ENCODE assay signal across 22 cellular contexts in genomic region chr2:236618370-236618769, GRCh38. TPM values are rescaled to one million over a fixed set of nuclear protein-coding genes. Genes with fewer than 3 reads are reported as not detected.
"Had no signal": no experiment of that assay in that cellular context is flagged by ENCODE, and none has a peak within 500 bp of the region (broad histone marks: within the 10 kb centered on the region; RNA-seq: fewer than 3 reads in every experiment).

No MANE protein-coding gene starts in this region.

- ATAC-seq: heart left ventricle; left lobe of liver; right lobe of liver; stimulated activated naive CD8-positive, alpha-beta T cell treated with anti-CD3 and anti-CD28 coated beads, Interleukin-15, Interleukin-2, amounts not matched to agents 100 U/mL and 50 U/mL, for 24 hours; upper lobe of right lung had no signal

- H3K36me3 Mint-ChIP-seq: activated naive CD8-positive, alpha-beta T cell; naive B cell had no signal

- H3K36me3 ChIP-seq: brain microvascular endothelial cell, heart left ventricle, ovary, right lobe of liver, suprapubic skin, upper lobe of right lung had no signal

- H3K9me3 ChIP-seq: heart left ventricle, ovary, right lobe of liver, suprapubic skin, upper lobe of right lung had no signal

- H3K27ac Mint-ChIP-seq: activated naive CD8-positive, alpha-beta T cell; activated T-cell treated with anti-CD3 and anti-CD28 coated beads, Interleukin-2, amount 50 U/mL, for 24 hours; naive B cell; T-helper 2 cell treated with Interferon-gamma antibody and Interleukin-4, amounts not matched to agents 5 μg/mL and 100 μg/mL, for 36 hours had no signal

- H3K4me3 ChIP-seq: heart left ventricle, ovary, right lobe of liver, smooth muscle cell, suprapubic skin, upper lobe of right lung had no signal

- H3K9me3 Mint-ChIP-seq: activated T-cell treated with anti-CD3 and anti-CD28 coated beads, Interleukin-2, amount 50 U/mL, for 24 hours; naive B cell; T-helper 2 cell treated with Interferon-gamma antibody and Interleukin-4, amounts not matched to agents 5 μg/mL and 100 μg/mL, for 36 hours had no signal

- H3K4me1 ChIP-seq: right lobe of liver, suprapubic skin, upper lobe of right lung had no signal

- H3K4me3 Mint-ChIP-seq: activated naive CD8-positive, alpha-beta T cell; activated T-cell treated with anti-CD3 and anti-CD28 coated beads, Interleukin-2, amount 50 U/mL, for 24 hours; naive B cell; T-helper 2 cell treated with Interferon-gamma antibody and Interleukin-4, amounts not matched to agents 5 μg/mL and 100 μg/mL, for 36 hours had no signal

- H3K27me3 Mint-ChIP-seq: activated naive CD8-positive, alpha-beta T cell had no signal

- DNase-seq: activated CD4-positive, alpha-beta T cell treated with anti-CD3 and anti-CD28 coated beads, Interleukin-2, amount 50 U/mL, for 48 hours; activated CD4-positive, CD25-positive, alpha-beta regulatory T cell; activated effector memory CD4-positive, alpha-beta T cell treated with Interleukin-2 at 50 U/mL for 16 hours; activated T-cell treated with anti-CD3 and anti-CD28 coated beads, Interleukin-2, amount 50 U/mL, for 24 hours; anterior cingulate cortex; brain microvascular endothelial cell; cerebellar nuclear complex; dermis blood vessel endothelial cell; heart left ventricle; mammary epithelial cell; naive B cell; ovary; right lobe of liver; stimulated activated naive CD8-positive, alpha-beta T cell treated with anti-CD3 and anti-CD28 coated beads, Interleukin-15, Interleukin-2, amounts not matched to agents 100 U/mL and 50 U/mL, for 24 hours; SW 1271; upper lobe of right lung had no signal

- H3K27me3 ChIP-seq: heart left ventricle, ovary, right lobe of liver, upper lobe of right lung had no signal

- H3K4me1 Mint-ChIP-seq: naive B cell had no signal

- H3K27ac ChIP-seq: brain microvascular endothelial cell, heart left ventricle, ovary, right lobe of liver, suprapubic skin, upper lobe of right lung had no signal

RNA-seq across cellular contexts. Expression of gene ACKR3, which starts 48.7 kb away (rescaled TPM):
- total RNA-seq: epithelial cell of proximal tubule had no signal
